9 cellular contexts compared by ENCODE assay signal in genomic region chr2:177617849-177618248, GRCh38.
A peak's percentile ranks its signal among the peaks of the same experiment; 100 is the strongest.
DNase-seq lines count a peak whose midpoint lies in the region; ATAC-seq, FAIRE-seq and TF ChIP-seq lines count a peak whose summit lies in the region.
"Had no signal": no experiment of that assay in that cellular context is flagged by ENCODE, and none has a peak within 500 bp of the region (broad histone marks: within the 10 kb centered on the region; RNA-seq: fewer than 3 reads in every experiment).

No MANE protein-coding gene starts in this region.

- ATAC-seq in A549, result no peak; a peak in 1 of 6 replicates

- POLR2A ChIA-PET in A549 (lab: Yijun Ruan, JAX), result no interaction called here

- WGBS in A549 (ENCODE audit: missing lambda C conversion rate), result 89% methylated on average over 8 of the region's 9 CpGs
- 99% methylated on average over 5 of the region's 9 CpGs for WGBS in mammary epithelial cell (ENCODE audit: low coverage, missing lambda C conversion rate)

- no peak for TF ChIP-seq EP300 in A549 (IDR thresholded peaks at IDR 0.05)

- intact Hi-C loops in mammary epithelial cell (cut with micrococcal nuclease), result loop anchor here (2.0 kb wide), 1 partner anchor 65 kb away; a partner anchor contains a TSS

- H4K20me1 ChIP-seq in mammary epithelial cell (ENCODE audit: insufficient read depth, low read length), result no peaks in the 10 kb centered on the region

- BruUV-seq in mammary epithelial cell (replicated peaks; lab: Mats Ljungman, UMichigan), result no TSS peak

- H3K4me2 ChIP-seq in A549 (peak overlapping the region; percentile 80), mammary epithelial cell (ENCODE audit: insufficient read depth, low read depth, low read length) (peak overlapping the region; percentile 87)

- DNase-seq in A549 (ENCODE audit: low read depth in 1 of 2, low spot score in 1 of 2), result no peak
- DNase-seq in mammary epithelial cell, result no peak
- no peak for DNase-seq in MV-4-11 (lab: John Stamatoyannopoulos, UW)
- no peak for DNase-seq in hippocampal formation (lab: John Stamatoyannopoulos, UW)
- no peak for DNase-seq in GF-D8 (lab: John Stamatoyannopoulos, UW)
- no peak for DNase-seq in germinal center (ENCODE audit: low spot score)
- DNase-seq: NCI-H1092 treated with DMSO at 0.1 percent for 48 hours had no signal

- H3K9me3 ChIP-seq in A549, result 0 out of 3 replicates have a peak, but pooled peaks cover 4% of the 10 kb centered on the region
- H3K9me3 ChIP-seq in HUES48 (ENCODE audit: control insufficient read depth, insufficient read depth, low read length), result no peaks in the 10 kb centered on the region
- peaks cover 4% of the 10 kb centered on the region for H3K9me3 ChIP-seq in mammary epithelial cell (replicated peaks; ENCODE audit: insufficient read depth, low read length)
- H3K9me3 ChIP-seq in muscle layer of colon (ENCODE audit: low read length), result no peaks in the 10 kb centered on the region

- in situ Hi-C loops in mammary epithelial cell (cut with MboI; ENCODE audit: low sequenced_read_pairs in 2 of 2), result loop anchor here in 1 of 2 donors (25.0 kb wide), 3 partner anchors 131 to 456 kb away; no protein-coding TSS in a partner anchor

- CTCF ChIA-PET in A549 (lab: Yijun Ruan, JAX), result interaction anchor here (1.1 to 1.4 kb wide), 2 partner anchors 13 to 128 kb away, joined by 3 to 4 read pairs; no protein-coding TSS in a partner anchor
- CTCF ChIA-PET in mammary epithelial cell (lab: Charles Lee; ENCODE audit: low non-redundant PET), result no interaction called here

- TF ChIP-seq POLR2A in A549 (IDR thresholded peaks at IDR 0.05; ENCODE audit: low read length), result no peak

- H3K4me3 ChIP-seq in A549 (peak overlapping the region; percentile 63), HUES48 (ENCODE audit: low read depth, low read length) (peak overlapping the region; percentile 95), mammary epithelial cell (replicated peaks in 1 of 3; ENCODE audit: insufficient read depth in 1 of 3, low read depth in 2 of 3, low read length in 3 of 3) (peak overlapping the region; percentile 55 to 82 (median 80)), muscle layer of colon (ENCODE audit: low read depth in 1 of 2, low read length in 2 of 2) (peak overlapping the region; percentile 87)

- no peak for FAIRE-seq in A549 (lab: Jason Lieb, UNC)

- no peaks in the 10 kb centered on the region for H3K79me2 ChIP-seq in mammary epithelial cell (ENCODE audit: insufficient read depth, low read length)

- dilution Hi-C loops in mammary epithelial cell (cut with HindIII; ENCODE audit: low sequenced_read_pairs), result no loop called here

- H3K27ac ChIP-seq in A549, result peak overlapping the region; percentile 94 to 96
- H3K27ac ChIP-seq in HUES48 (ENCODE audit: low read depth, low read length), result no peak overlapping the region
- peak overlapping the region; percentile 99 for H3K27ac ChIP-seq in mammary epithelial cell (ENCODE audit: insufficient read depth, low read depth, low read length)
- H3K27ac ChIP-seq in muscle layer of colon (ENCODE audit: low read depth, low read length), result no peak overlapping the region

- no peaks in the 10 kb centered on the region for H3K36me3 ChIP-seq in HUES48 (ENCODE audit: control insufficient read depth, insufficient read depth, low read length)
- no peaks in the 10 kb centered on the region for H3K36me3 ChIP-seq in mammary epithelial cell (ENCODE audit: insufficient read depth, low read length)
- no peaks in the 10 kb centered on the region for H3K36me3 ChIP-seq in muscle layer of colon (ENCODE audit: insufficient read depth, low read length)

- H3K4me1 ChIP-seq in A549, result no peaks in the 10 kb centered on the region
- no peaks in the 10 kb centered on the region for H3K4me1 ChIP-seq in HUES48 (ENCODE audit: control insufficient read depth, insufficient read depth, low read length)
- H3K4me1 ChIP-seq in mammary epithelial cell (ENCODE audit: insufficient read depth, low read length), result peaks cover 4% of the 10 kb centered on the region
- peaks cover 12% of the 10 kb centered on the region for H3K4me1 ChIP-seq in muscle layer of colon (ENCODE audit: insufficient read depth, low read length)

- no peak for TF ChIP-seq RAD21 in A549 (conservative IDR thresholded peaks at IDR 0.05 in 1 of 2, IDR thresholded peaks at IDR 0.05 in 1 of 2)

- no peaks in the 10 kb centered on the region for H3K27me3 ChIP-seq in HUES48 (ENCODE audit: control insufficient read depth, insufficient read depth, low read length)
- H3K27me3 ChIP-seq in mammary epithelial cell (ENCODE audit: insufficient read depth, low read length), result no peaks in the 10 kb centered on the region
- H3K27me3 ChIP-seq in muscle layer of colon (ENCODE audit: control insufficient read depth in 1 of 2, insufficient read depth in 2 of 2, low read length in 2 of 2), result no peaks in the 10 kb centered on the region

- H3K9ac ChIP-seq in HUES48 (ENCODE audit: low read depth, low read length) (no peak overlapping the region), mammary epithelial cell (ENCODE audit: insufficient read depth, low read length) (no peak overlapping the region), muscle layer of colon (ENCODE audit: low read length) (no peak overlapping the region)

- no peak for TF ChIP-seq CTCF in A549 (IDR thresholded peaks at IDR 0.05)
- TF ChIP-seq CTCF in mammary epithelial cell (conservative IDR thresholded peaks at IDR 0.05 in 1 of 2, IDR thresholded peaks at IDR 0.05 in 1 of 2; ENCODE audit: extremely low read depth in 1 of 2, insufficient read depth in 1 of 2, low read depth in 1 of 2, low read length in 2 of 2), result no peak

- peak overlapping the region; percentile 97 for H2AFZ ChIP-seq in mammary epithelial cell (ENCODE audit: low read depth, low read length)

TF ChIP-seq in A549, 52 proteins besides CTCF, POLR2A, EP300 and RAD21:
- no peak for TF ChIP-seq HOXB5 (CRISPR knock-in tag; IDR thresholded peaks at IDR 0.05)
- no peak for TF ChIP-seq HEYL (CRISPR knock-in tag; IDR thresholded peaks at IDR 0.05)
- no peak for TF ChIP-seq HMGXB4 (CRISPR knock-in tag; IDR thresholded peaks at IDR 0.05; ENCODE audit: borderline replicate concordance)
- no peak for TF ChIP-seq CHD4 (IDR thresholded peaks at IDR 0.05; ENCODE audit: borderline replicate concordance)
- TF ChIP-seq MAX (IDR thresholded peaks at IDR 0.05), result no peak
- no peak for TF ChIP-seq PBX3 (IDR thresholded peaks at IDR 0.05)
- TF ChIP-seq KDM1A (IDR thresholded peaks at IDR 0.05; ENCODE audit: low read depth), result no peak
- no peak for TF ChIP-seq GATA3 (IDR thresholded peaks at IDR 0.05; ENCODE audit: borderline replicate concordance)

Comparison
In these comparisons a context has a peak if more than half of its experiments do, and no peak if none do; other contexts are left out.
1. H3K27ac ChIP-seq: peak in A549 (2 of 2) and mammary epithelial cell (single experiment); none in HUES48 (single experiment) and muscle layer of colon (single experiment).
2. Peak in every context shown above with its lines, with median percentiles within 50 percentile points of each other: H3K4me3 ChIP-seq.